Comparison of ENCODE assay signal across 1 cellular context in the genomic region with DNA sequence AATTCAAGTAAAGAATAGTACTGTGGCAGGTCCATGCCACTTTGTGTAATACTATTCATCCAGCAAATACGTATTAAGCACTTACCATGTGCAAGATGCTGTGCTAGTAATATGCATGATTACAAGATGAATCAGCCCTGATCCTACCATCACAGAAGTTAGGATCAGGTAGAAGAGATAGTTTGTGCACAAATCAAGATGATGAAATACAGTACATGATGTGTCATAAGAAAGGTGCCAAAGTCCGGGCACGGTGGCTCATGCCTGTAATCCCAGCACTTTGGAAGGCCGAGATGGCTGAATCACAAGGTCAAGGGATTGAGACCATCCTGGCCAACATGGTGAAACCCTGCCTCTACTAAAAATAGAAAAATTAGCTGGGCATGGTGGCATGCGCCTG.
A peak's percentile ranks its signal among the peaks of the same experiment; 100 is the strongest.
TF ChIP-seq lines count a peak whose summit lies in the region.

No MANE protein-coding gene starts in this region.

TF ChIP-seq in HepG2, 621 proteins besides CTCF, POLR2A, EP300 and RAD21:
- TF ChIP-seq CEBPB (IDR thresholded peaks at IDR 0.05; ENCODE audit: borderline replicate concordance, low read depth, low read length) (peak; percentile 24; the same call in 1 of the 2 replicates), ZNF776 (CRISPR knock-in tag; IDR thresholded peaks at IDR 0.05) (no peak), ZNF589 (CRISPR knock-in tag; conservative IDR thresholded peaks at IDR 0.05) (no peak), ZNF205 (CRISPR knock-in tag; IDR thresholded peaks at IDR 0.05) (peak; percentile 92)
